Comparison of ENCODE assay signal across 8 cellular contexts in genomic region chr19:19642506-19643157, GRCh38. TPM values are rescaled to one million over a fixed set of nuclear protein-coding genes. Genes with fewer than 3 reads are reported as not detected.
DNase-seq lines count a peak whose midpoint lies in the region; ATAC-seq and TF ChIP-seq lines count a peak whose summit lies in the region.

No MANE protein-coding gene starts in this region.

- H3K9ac ChIP-seq in rectal smooth muscle tissue (ENCODE audit: low read length) = peak overlapping the region; percentile 42

- no peaks in the 10 kb centered on the region for H3K9me3 Mint-ChIP-seq in activated CD8-positive, alpha-beta memory T cell treated with anti-CD3 and anti-CD28 coated beads, Interleukin-2, amount 10 ng/mL, durations not matched to agents 7 days and 5 days (ENCODE audit: low read depth)

- peaks cover 21% of the 10 kb centered on the region for H3K36me3 ChIP-seq in rectal smooth muscle tissue (ENCODE audit: control insufficient read depth, insufficient read depth, low read length)

- no peaks in the 10 kb centered on the region for H3K27me3 ChIP-seq in rectal smooth muscle tissue (ENCODE audit: control insufficient read depth, insufficient read depth, low read length)

- DNase-seq in SKM-1 treated with dmso at 0.1 percent for 144 hours (lab: John Stamatoyannopoulos, UW; ENCODE audit: unreplicated experiment) = peak; percentile 23
- DNase-seq in SKM-1 (lab: John Stamatoyannopoulos, UW; ENCODE audit: unreplicated experiment) = no peak
- DNase-seq in KG1 (lab: John Stamatoyannopoulos, UW) = peak; percentile 5
- DNase-seq in activated CD8-positive, alpha-beta memory T cell treated with anti-CD3 and anti-CD28 coated beads, Interleukin-2, amount 10 ng/mL, durations not matched to agents 7 days and 5 days = peak; percentile 76
- peak; percentile 13 for DNase-seq in fibroblast of villous mesenchyme (ENCODE audit: low read depth)
- DNase-seq in H4 (ENCODE audit: low spot score) = no peak

- H3K27ac Mint-ChIP-seq in activated CD8-positive, alpha-beta memory T cell treated with anti-CD3 and anti-CD28 coated beads, Interleukin-2, amount 10 ng/mL, durations not matched to agents 7 days and 5 days = peak overlapping the region; percentile 99

- peaks cover 17% of the 10 kb centered on the region for H3K4me1 Mint-ChIP-seq in activated CD8-positive, alpha-beta memory T cell treated with anti-CD3 and anti-CD28 coated beads, Interleukin-2, amount 10 ng/mL, durations not matched to agents 7 days and 5 days

- H3K27ac ChIP-seq in rectal smooth muscle tissue (ENCODE audit: low read depth, low read length) = no peak overlapping the region

- CTCF ChIA-PET in activated CD8-positive, alpha-beta memory T cell treated with anti-CD3 and anti-CD28 coated beads, Interleukin-2, amount 10 ng/mL, durations not matched to agents 7 days and 5 days (lab: Charles Lee) = interaction anchor here (1.0 kb wide), 1 partner anchor 110 kb away, joined by 6 read pairs; no protein-coding TSS in a partner anchor

- H3K27me3 Mint-ChIP-seq in activated CD8-positive, alpha-beta memory T cell treated with anti-CD3 and anti-CD28 coated beads, Interleukin-2, amount 10 ng/mL, durations not matched to agents 7 days and 5 days = no peaks in the 10 kb centered on the region

- peak overlapping the region; percentile 95 for H3K4me3 Mint-ChIP-seq in activated CD8-positive, alpha-beta memory T cell treated with anti-CD3 and anti-CD28 coated beads, Interleukin-2, amount 10 ng/mL, durations not matched to agents 7 days and 5 days

- no peak for TF ChIP-seq CTCF in fibroblast of villous mesenchyme (IDR thresholded peaks at IDR 0.05; ENCODE audit: insufficient read depth, low read depth, low read length)

- H3K4me3 ChIP-seq in fibroblast of villous mesenchyme (ENCODE audit: low read depth, low read length) (peak overlapping the region; percentile 82), rectal smooth muscle tissue (ENCODE audit: low read length) (peak overlapping the region; percentile 64)

- peaks cover 36% of the 10 kb centered on the region for H3K36me3 Mint-ChIP-seq in activated CD8-positive, alpha-beta memory T cell treated with anti-CD3 and anti-CD28 coated beads, Interleukin-2, amount 10 ng/mL, durations not matched to agents 7 days and 5 days

- no peaks in the 10 kb centered on the region for H3K4me1 ChIP-seq in rectal smooth muscle tissue (ENCODE audit: control insufficient read depth, insufficient read depth, low read length)

- ATAC-seq in activated CD8-positive, alpha-beta memory T cell treated with anti-CD3 and anti-CD28 coated beads, Interleukin-2, amount 10 ng/mL, durations not matched to agents 7 days and 5 days = peak; percentile 29
- no peak for ATAC-seq in HG03460 (IDR thresholded peaks at IDR 0.05; ENCODE audit: unreplicated experiment)

RNA-seq across cellular contexts. Expression of gene GMIP, which starts 0.8 kb away (rescaled TPM):
- 100 to 1,000 TPM; 110 to 111 TPM for total RNA-seq in activated CD8-positive, alpha-beta memory T cell treated with anti-CD3 and anti-CD28 coated beads, Interleukin-2, amount 10 ng/mL, durations not matched to agents 7 days and 5 days
- total RNA-seq in fibroblast of villous mesenchyme = 5.6 and 6.8 TPM in 2 replicates
- 4.0 and 4.4 TPM in 2 replicates for total RNA-seq in H4 (2014; rRNA removed; shearing (Covaris generic))

RNA-seq across cellular contexts. Expression of gene LPAR2, which starts 14.6 kb away (rescaled TPM):
- 10 to 100 TPM; 39.4 to 46.1 TPM for total RNA-seq in activated CD8-positive, alpha-beta memory T cell treated with anti-CD3 and anti-CD28 coated beads, Interleukin-2, amount 10 ng/mL, durations not matched to agents 7 days and 5 days
- total RNA-seq in fibroblast of villous mesenchyme = 0.86 and 0.97 TPM in 2 replicates
- total RNA-seq in H4 (2014; rRNA removed; shearing (Covaris generic)) = 0.16 and 0.72 TPM in 2 replicates

RNA-seq across cellular contexts. Expression of gene ATP13A1, which starts 20.8 kb away (rescaled TPM):
- 100 to 1,000 TPM; 114 to 131 TPM for total RNA-seq in activated CD8-positive, alpha-beta memory T cell treated with anti-CD3 and anti-CD28 coated beads, Interleukin-2, amount 10 ng/mL, durations not matched to agents 7 days and 5 days
- 35.8 and 44.9 TPM in 2 replicates for total RNA-seq in fibroblast of villous mesenchyme
- 39.6 and 49.4 TPM in 2 replicates for total RNA-seq in H4 (2014; rRNA removed; shearing (Covaris generic))

RNA-seq across cellular contexts. Expression of gene PBX4, which starts 24.1 kb away (rescaled TPM):
- total RNA-seq in activated CD8-positive, alpha-beta memory T cell treated with anti-CD3 and anti-CD28 coated beads, Interleukin-2, amount 10 ng/mL, durations not matched to agents 7 days and 5 days = 10 to 100 TPM; 39.9 to 62.3 TPM
- total RNA-seq in fibroblast of villous mesenchyme = 0.64 and 1.7 TPM in 2 replicates
- total RNA-seq in H4 (2014; rRNA removed; shearing (Covaris generic)) = 0.10 TPM in 1 of 2 replicates, not detected in the other

RNA-seq across cellular contexts. Expression of gene ZNF101, which starts 26.0 kb away (rescaled TPM):
- total RNA-seq in activated CD8-positive, alpha-beta memory T cell treated with anti-CD3 and anti-CD28 coated beads, Interleukin-2, amount 10 ng/mL, durations not matched to agents 7 days and 5 days = 10 to 100 TPM; 75.0 to 93.7 TPM
- total RNA-seq in fibroblast of villous mesenchyme = 5.5 and 5.6 TPM in 2 replicates
- total RNA-seq in H4 (2014; rRNA removed; shearing (Covaris generic)) = 10.3 and 14.4 TPM in 2 replicates

Comparison
In these comparisons a context has a peak if more than half of its experiments do, and no peak if none do; other contexts are left out.
1. DNase-seq: peak in SKM-1 treated with dmso at 0.1 percent for 144 hours (single experiment), KG1 (single experiment), activated CD8-positive, alpha-beta memory T cell treated with anti-CD3 and anti-CD28 coated beads, Interleukin-2, amount 10 ng/mL, durations not matched to agents 7 days and 5 days (single experiment) and fibroblast of villous mesenchyme (single experiment); none in SKM-1 (single experiment) and H4 (single experiment).
2. RNA of gene GMIP, which starts 0.8 kb away (total RNA-seq): 110 to 111 TPM in activated CD8-positive, alpha-beta memory T cell treated with anti-CD3 and anti-CD28 coated beads, Interleukin-2, amount 10 ng/mL, durations not matched to agents 7 days and 5 days; 5.6 to 6.8 TPM in fibroblast of villous mesenchyme and 4.0 to 4.4 TPM in H4; every median in the first group is over 10 times any median in the second.
3. RNA of gene LPAR2, which starts 14.6 kb away (total RNA-seq): 39.4 to 46.1 TPM in activated CD8-positive, alpha-beta memory T cell treated with anti-CD3 and anti-CD28 coated beads, Interleukin-2, amount 10 ng/mL, durations not matched to agents 7 days and 5 days; 0.86 to 0.97 TPM in fibroblast of villous mesenchyme and 0.16 to 0.72 TPM in H4; every median in the first group is over 10 times any median in the second.